ENCODE assay signal across 19 cellular contexts in the genomic region with DNA sequence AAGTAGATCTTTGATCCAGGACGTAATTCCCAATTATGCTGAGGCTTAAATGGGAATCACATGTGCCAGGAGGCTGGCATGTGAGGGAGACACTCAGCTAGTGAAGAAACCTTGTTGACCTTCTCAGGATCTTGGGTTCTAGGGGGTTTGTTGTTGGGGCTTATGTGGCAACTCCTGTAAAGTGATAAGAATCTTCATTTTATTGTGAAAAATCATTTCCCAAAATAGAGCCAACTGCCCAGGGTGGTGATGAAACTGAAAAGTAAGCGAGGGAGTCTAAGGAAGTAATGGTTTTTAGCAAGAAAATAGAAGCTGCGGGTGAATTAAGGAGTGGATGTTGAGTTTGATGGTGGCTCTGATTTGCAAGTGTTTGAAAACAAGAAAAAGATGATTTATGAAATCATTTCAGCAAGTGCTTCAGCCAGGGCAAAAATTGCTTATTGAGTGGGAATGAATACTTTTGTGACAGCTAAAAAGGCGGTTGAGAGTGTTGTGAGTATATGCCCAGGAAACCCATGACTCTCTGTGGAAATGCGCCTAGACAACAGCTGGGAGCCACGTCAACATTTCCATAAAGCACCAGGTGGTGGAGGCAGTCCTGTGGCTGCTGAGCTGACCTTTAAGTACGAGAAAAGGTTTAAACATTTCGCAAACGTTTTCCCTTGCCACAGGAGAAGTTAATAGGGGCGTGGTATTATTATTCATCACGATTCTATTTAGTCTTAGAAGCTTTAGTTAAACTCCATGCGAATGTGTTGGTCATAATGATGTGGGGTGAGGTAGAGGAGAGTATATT.
DNase-seq lines count a peak whose midpoint lies in the region; ATAC-seq and TF ChIP-seq lines count a peak whose summit lies in the region.
"Had no signal": no experiment of that assay in that cellular context is flagged by ENCODE, and none has a peak within 500 bp of the region (broad histone marks: within the 10 kb centered on the region; RNA-seq: fewer than 3 reads in every experiment).

No MANE protein-coding gene starts in this region.

- H3K9ac ChIP-seq in adipocyte (ENCODE audit: low read length) = no peak overlapping the region

- ATAC-seq in GM19463 (IDR thresholded peaks at IDR 0.05; ENCODE audit: unreplicated experiment) (no peak), HG02588 (IDR thresholded peaks at IDR 0.05; ENCODE audit: unreplicated experiment) (no peak)
- ATAC-seq: HCT116, right lobe of liver had no signal

- H3K27me3 ChIP-seq in breast epithelium = no peaks in the 10 kb centered on the region
- no peaks in the 10 kb centered on the region for H3K27me3 ChIP-seq in adipocyte (replicated peaks; ENCODE audit: control insufficient read depth, insufficient read depth, low read length)
- H3K27me3 ChIP-seq: hepatocyte, neutrophil, right lobe of liver had no signal

- intact Hi-C loops in MCF 10A (cut with micrococcal nuclease) = no loop called here
- intact Hi-C loops in breast epithelium (cut with DNase I; ENCODE audit: low total_unique reads) = no loop called here

- CTCF ChIA-PET in MCF 10A (lab: Yijun Ruan, JAX) = interaction anchor here (0.7 kb wide), 1 partner anchor 805 kb away, joined by 3 read pairs; no protein-coding TSS in a partner anchor

- H3K36me3 ChIP-seq in breast epithelium (no peaks in the 10 kb centered on the region), adipocyte (ENCODE audit: control insufficient read depth, insufficient read depth, low read length, severe bottlenecking) (no peaks in the 10 kb centered on the region)
- H3K36me3 ChIP-seq: neutrophil, right lobe of liver had no signal

- H3K27me3 Mint-ChIP-seq in MCF 10A (ENCODE audit: insufficient read depth, unreplicated experiment) = no peaks in the 10 kb centered on the region
- H3K27me3 Mint-ChIP-seq: activated CD4-positive, alpha-beta T cell treated with anti-CD3 and anti-CD28 coated beads, Interleukin-2, amount 10 ng/mL, durations not matched to agents 7 days and 5 days had no signal

- peak; percentile 55 for DNase-seq in MCF 10A (ENCODE audit: unreplicated experiment)
- DNase-seq in breast epithelium (ENCODE audit: low spot score in 2 of 2) = no peak
- DNase-seq in NCI-H187 treated with DMSO at 0.1 percent for 48 hours (lab: John Stamatoyannopoulos, UW) = peak; percentile 14
- peak; percentile 11 for DNase-seq in adipocyte (ENCODE audit: low read depth)
- DNase-seq in renal cortical epithelial cell (ENCODE audit: low read depth) = peak; percentile 9
- no peak for DNase-seq in HuH-7.5 (ENCODE audit: low spot score)
- DNase-seq: activated CD4-positive, alpha-beta T cell treated with anti-CD3 and anti-CD28 coated beads, Interleukin-2, amount 10 ng/mL, durations not matched to agents 7 days and 5 days; Calu3; dorsolateral prefrontal cortex; midbrain; right lobe of liver; stimulated activated CD4-positive, alpha-beta T cell treated with anti-CD3 and anti-CD28 coated beads, Interleukin-2, amount 100 ng/mL, for 48 hours had no signal

- BruUV-seq in MCF 10A (replicated peaks; lab: Mats Ljungman, UMichigan) = no TSS peak

- TF ChIP-seq CTCF in MCF 10A (IDR thresholded peaks at IDR 0.05; ENCODE audit: unreplicated experiment) (no peak), breast epithelium (IDR thresholded peaks at IDR 0.05) (no peak)

- no peak overlapping the region for H3K27ac Mint-ChIP-seq in MCF 10A (ENCODE audit: low read depth, unreplicated experiment)
- H3K27ac Mint-ChIP-seq: activated CD4-positive, alpha-beta T cell treated with anti-CD3 and anti-CD28 coated beads, Interleukin-2, amount 10 ng/mL, durations not matched to agents 7 days and 5 days; activated naive CD4-positive, alpha-beta T cell treated with anti-CD3 and anti-CD28 coated beads, Interleukin-2, amount 50 U/mL, for 24 hours; B cell had no signal

- H3K4me1 ChIP-seq in breast epithelium (peaks cover 1 to 2% of the 10 kb centered on the region in 2 donors), adipocyte (ENCODE audit: control insufficient read depth, insufficient read depth, low read length) (peaks cover 36% of the 10 kb centered on the region)
- H3K4me1 ChIP-seq: right lobe of liver had no signal

- H3K9me3 ChIP-seq in breast epithelium = no peaks in the 10 kb centered on the region
- H3K9me3 ChIP-seq in adipocyte (ENCODE audit: control insufficient read depth, low read length) = no peaks in the 10 kb centered on the region
- H3K9me3 ChIP-seq: neutrophil, right lobe of liver had no signal

- H3K36me3 Mint-ChIP-seq in MCF 10A (ENCODE audit: insufficient read depth, unreplicated experiment) = no peaks in the 10 kb centered on the region
- H3K36me3 Mint-ChIP-seq: activated naive CD4-positive, alpha-beta T cell treated with anti-CD3 and anti-CD28 coated beads, Interleukin-2, amount 50 U/mL, for 24 hours had no signal

- TF ChIP-seq POLR2A in breast epithelium (IDR thresholded peaks at IDR 0.05) = no peak

- H3K4me3 Mint-ChIP-seq in MCF 10A (ENCODE audit: unreplicated experiment) = no peak overlapping the region
- H3K4me3 Mint-ChIP-seq: activated CD4-positive, alpha-beta T cell treated with anti-CD3 and anti-CD28 coated beads, Interleukin-2, amount 10 ng/mL, durations not matched to agents 7 days and 5 days; activated naive CD4-positive, alpha-beta T cell treated with anti-CD3 and anti-CD28 coated beads, Interleukin-2, amount 50 U/mL, for 24 hours; B cell had no signal

- POLR2A ChIA-PET in MCF 10A (lab: Yijun Ruan, JAX) = interaction anchor here (0.7 kb wide), 1 partner anchor 652 kb away, joined by 3 read pairs; no protein-coding TSS in a partner anchor

- H3K4me3 ChIP-seq in breast epithelium = no peak overlapping the region
- H3K4me3 ChIP-seq in adipocyte (ENCODE audit: low read length) = no peak overlapping the region
- H3K4me3 ChIP-seq: dorsolateral prefrontal cortex, hepatocyte, right lobe of liver had no signal

- H3K9me3 Mint-ChIP-seq in MCF 10A (ENCODE audit: unreplicated experiment) = peaks cover 47% of the 10 kb centered on the region
- H3K9me3 Mint-ChIP-seq: activated CD4-positive, alpha-beta T cell treated with anti-CD3 and anti-CD28 coated beads, Interleukin-2, amount 10 ng/mL, durations not matched to agents 7 days and 5 days; activated naive CD4-positive, alpha-beta T cell treated with anti-CD3 and anti-CD28 coated beads, Interleukin-2, amount 50 U/mL, for 24 hours had no signal

- H3K4me1 Mint-ChIP-seq in MCF 10A (ENCODE audit: insufficient read depth, unreplicated experiment) = no peaks in the 10 kb centered on the region
- H3K4me1 Mint-ChIP-seq: activated CD4-positive, alpha-beta T cell treated with anti-CD3 and anti-CD28 coated beads, Interleukin-2, amount 10 ng/mL, durations not matched to agents 7 days and 5 days; activated naive CD4-positive, alpha-beta T cell treated with anti-CD3 and anti-CD28 coated beads, Interleukin-2, amount 50 U/mL, for 24 hours; B cell had no signal

- H3K27ac ChIP-seq in breast epithelium = no peak overlapping the region
- H3K27ac ChIP-seq: dorsolateral prefrontal cortex, hepatocyte, neutrophil, right lobe of liver had no signal

Comparison
In these comparisons a context has a peak if more than half of its experiments do, and no peak if none do; other contexts are left out.
1. DNase-seq: peak in MCF 10A (single experiment), NCI-H187 treated with DMSO at 0.1 percent for 48 hours (single experiment), adipocyte (single experiment) and renal cortical epithelial cell (single experiment); none in breast epithelium (0 of 2) and HuH-7.5 (single experiment).